In the genomic region with DNA sequence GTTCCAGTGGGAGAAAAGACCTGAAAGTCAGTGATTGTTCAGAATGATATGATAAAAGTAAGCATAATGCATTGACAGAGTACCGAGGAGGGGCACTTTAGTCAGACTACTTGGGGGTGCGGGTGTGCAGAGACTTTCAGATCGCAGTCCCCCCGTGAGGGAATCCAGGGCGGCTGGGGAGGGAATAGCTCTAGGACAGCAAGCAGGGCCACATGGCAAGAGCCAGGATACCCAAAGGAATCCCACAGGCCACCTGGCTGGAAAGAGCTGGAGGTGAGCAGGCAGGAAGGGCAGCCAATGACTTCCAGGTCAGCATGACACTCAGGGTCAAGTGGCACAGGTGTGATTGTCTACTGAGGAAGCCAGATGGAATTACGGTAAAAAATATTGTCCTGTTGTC, we compare ENCODE assay signal across 22 cellular contexts.
A peak's percentile ranks its signal among the peaks of the same experiment; 100 is the strongest.
DNase-seq lines count a peak whose midpoint lies in the region; ATAC-seq, FAIRE-seq and TF ChIP-seq lines count a peak whose summit lies in the region.
"Had no signal": no experiment of that assay in that cellular context is flagged by ENCODE, and none has a peak within 500 bp of the region (broad histone marks: within the 10 kb centered on the region; RNA-seq: fewer than 3 reads in every experiment).

No MANE protein-coding gene starts in this region.

- no peak for TF ChIP-seq POLR2A in K562 (conservative IDR thresholded peaks at IDR 0.05)

- H3K27ac ChIP-seq in K562 (ENCODE audit: extremely low read depth, low read depth, low read length) (no peak overlapping the region), coronary artery (no peak overlapping the region), kidney (ENCODE audit: low read depth in 2 of 2, low read length in 2 of 2) (no peak overlapping the region)
- H3K27ac ChIP-seq: BLaER1 had no signal

- POLR2A ChIA-PET in K562 (lab: Yijun Ruan, JAX): interaction anchor here (0.8 kb wide), 1 partner anchor 547 kb away, joined by 3 read pairs; no protein-coding TSS in a partner anchor

- no peaks in the 10 kb centered on the region for H3K9me1 ChIP-seq in K562 (ENCODE audit: control insufficient read depth, insufficient read depth, low read length)

- ATAC-seq in K562 (no peak), HG03025 (IDR thresholded peaks at IDR 0.05; ENCODE audit: low FRiP score, unreplicated experiment) (no peak)

- no TSS peak for BruUV-seq in K562 (replicated peaks; lab: Mats Ljungman, UMichigan)

- H3K4me3 ChIP-seq in K562: no peak overlapping the region
- no peak overlapping the region for H3K4me3 ChIP-seq in coronary artery
- H3K4me3 ChIP-seq in kidney (ENCODE audit: low read length in 2 of 2): no peak overlapping the region
- H3K4me3 ChIP-seq: BLaER1 had no signal

- intact Hi-C loops in K562 (cut with micrococcal nuclease): no loop called here
- intact Hi-C loops in kidney (cut with DNase I): no loop called here

- H3K9ac ChIP-seq in K562 (ENCODE audit: insufficient read depth in 1 of 2, low read depth in 2 of 2, low read length in 2 of 2) (no peak overlapping the region), kidney (ENCODE audit: low read length in 2 of 2) (no peak overlapping the region)
- H3K9ac ChIP-seq: BLaER1 had no signal

- in situ Hi-C loops in K562 (cut with MboI): no loop called here

- no peaks in the 10 kb centered on the region for H3K36me3 ChIP-seq in K562 (ENCODE audit: control insufficient read depth, insufficient read depth, low read length)
- H3K36me3 ChIP-seq in kidney (ENCODE audit: control insufficient read depth in 1 of 2, insufficient read depth in 2 of 2, low read length in 2 of 2): no peaks in the 10 kb centered on the region
- H3K36me3 ChIP-seq: BE2C, BLaER1 had no signal

- no peaks in the 10 kb centered on the region for H3K79me2 ChIP-seq in K562 (ENCODE audit: control insufficient read depth, insufficient read depth, low read length)

- no peaks in the 10 kb centered on the region for H3K9me3 ChIP-seq in K562 (replicated peaks; ENCODE audit: control insufficient read depth, insufficient read depth, low read depth, low read length)
- H3K9me3 ChIP-seq in kidney (ENCODE audit: control insufficient read depth in 1 of 2, low read length in 2 of 2): no peaks in the 10 kb centered on the region
- H3K9me3 ChIP-seq: BE2C, BLaER1 had no signal

- no peak for TF ChIP-seq RAD21 in K562 (CRISPR knock-in tag; conservative IDR thresholded peaks at IDR 0.05 in 1 of 2, IDR thresholded peaks at IDR 0.05 in 1 of 2)

- no peak for DNase-seq in K562 (ENCODE audit: extremely low read depth in 1 of 4, low spot score in 3 of 4)
- peak; percentile 66 for DNase-seq in coronary artery (ENCODE audit: low spot score)
- peak; percentile 26 for DNase-seq in kidney
- no peak for DNase-seq in NCI-H1092 treated with DMSO at 0.1 percent for 48 hours (lab: John Stamatoyannopoulos, UW)
- DNase-seq: 8988T; ACHN; BE2C; CD4-positive, alpha-beta memory T cell; CD4-positive, CD25-positive, alpha-beta regulatory T cell; CD8-positive, alpha-beta memory T cell; COR-L47; DMS 273 treated with DMSO at 0.1 percent for 48 hours; DMS153; DMS53; DMS79; DND-41; EL; GF-D8 had no signal

- H3K4me1 ChIP-seq in K562 (replicated peaks in 1 of 2; ENCODE audit: control insufficient read depth in 2 of 2, insufficient read depth in 2 of 2, low read length in 2 of 2): no peaks in the 10 kb centered on the region
- no peaks in the 10 kb centered on the region for H3K4me1 ChIP-seq in kidney (ENCODE audit: control insufficient read depth in 1 of 2, insufficient read depth in 1 of 2, low read depth in 1 of 2, low read length in 2 of 2)
- H3K4me1 ChIP-seq: BE2C, BLaER1 had no signal

- TF ChIP-seq EP300 in K562 (IDR thresholded peaks at IDR 0.05; ENCODE audit: low read length): no peak

- H4K20me1 ChIP-seq in K562 (replicated peaks; ENCODE audit: control insufficient read depth, insufficient read depth, low read length): no peaks in the 10 kb centered on the region
- H4K20me1 ChIP-seq: BLaER1 had no signal

- CTCF ChIA-PET in K562 (lab: Yijun Ruan, JAX; ENCODE audit: low intra/inter-chr PET ratio): no interaction called here

- no peak overlapping the region for H2AFZ ChIP-seq in K562 (ENCODE audit: low read depth, low read length)

- H3K4me2 ChIP-seq in K562 (ENCODE audit: insufficient read depth, low read length): no peak overlapping the region
- H3K4me2 ChIP-seq: BLaER1 had no signal

- no peak for TF ChIP-seq CTCF in K562 (IDR thresholded peaks at IDR 0.05 in 2 of 3, conservative IDR thresholded peaks at IDR 0.05 in 1 of 3; ENCODE audit: insufficient read depth in 2 of 3, low read depth in 1 of 3, low read length in 3 of 3)
- TF ChIP-seq CTCF in coronary artery (IDR thresholded peaks at IDR 0.05): no peak
- no peak for TF ChIP-seq CTCF in kidney (IDR thresholded peaks at IDR 0.05; ENCODE audit: borderline replicate concordance, extremely low read depth, insufficient read depth)

- 5% methylated on average over 6 of the region's 6 CpGs for WGBS in K562 (ENCODE audit: insufficient coverage, low coverage, missing lambda C conversion rate)

- H3K27me3 ChIP-seq in K562 (ENCODE audit: control insufficient read depth in 2 of 2, insufficient read depth in 2 of 2, low read length in 2 of 2): 0 out of 5 replicates have a peak, but pooled peaks cover 0 to 4% of the 10 kb centered on the region in 2 experiments
- H3K27me3 ChIP-seq: BE2C, BLaER1 had no signal

- FAIRE-seq in K562 (lab: Jason Lieb, UNC) (no peak), kidney (lab: Jason Lieb, UNC) (no peak)
- FAIRE-seq: GM12891, GM19239 had no signal

TF ChIP-seq in K562, 482 proteins besides CTCF, POLR2A, EP300 and RAD21:
- no peak for TF ChIP-seq NR2C2 (CRISPR knock-in tag; IDR thresholded peaks at IDR 0.05)
- 0 out of 2 replicates have a peak, but pooled peaks have one; percentile 14 for TF ChIP-seq NR2C2 (tag; IDR thresholded peaks at IDR 0.05)
- no peak for TF ChIP-seq SRSF3 (IDR thresholded peaks at IDR 0.05; ENCODE audit: insufficient read depth, low read length)

Comparison
In these comparisons a context has a peak if more than half of its experiments do, and no peak if none do; other contexts are left out.
1. DNase-seq: peak in coronary artery (single experiment) and kidney (single experiment); none in K562 (0 of 4) and NCI-H1092 treated with DMSO at 0.1 percent for 48 hours (single experiment).